In genomic region chr2:155308367-155309009, GRCh38 we compare ENCODE assay signal across 21 cellular contexts.
DNase-seq lines count a peak whose midpoint lies in the region; ATAC-seq, FAIRE-seq and TF ChIP-seq lines count a peak whose summit lies in the region.
"Had no signal": no experiment of that assay in that cellular context is flagged by ENCODE, and none has a peak within 500 bp of the region (broad histone marks: within the 10 kb centered on the region; RNA-seq: fewer than 3 reads in every experiment).

No MANE protein-coding gene starts in this region.

- H2AFZ ChIP-seq in MM.1S (ENCODE audit: low read length), result no peak overlapping the region

- peak; percentile 56 for ATAC-seq in GM19023 (IDR thresholded peaks at IDR 0.05; ENCODE audit: unreplicated experiment)
- ATAC-seq in HG03432 (IDR thresholded peaks at IDR 0.05; ENCODE audit: unreplicated experiment), result peak; percentile 52
- no peak for ATAC-seq in stimulated activated naive CD8-positive, alpha-beta T cell treated with anti-CD3 and anti-CD28 coated beads, Interleukin-15, Interleukin-2, amounts not matched to agents 100 U/mL and 50 U/mL, for 24 hours
- ATAC-seq: effector memory CD8-positive, alpha-beta T cell; left ventricle myocardium superior; mucosa of descending colon had no signal

- TF ChIP-seq CTCF in GM12865 (IDR thresholded peaks at IDR 0.05; ENCODE audit: insufficient read depth, low read depth, low read length, missing control alignments) (no peak), VCaP (conservative IDR thresholded peaks at IDR 0.05) (no peak), MM.1S (IDR thresholded peaks at IDR 0.05; ENCODE audit: low read length) (no peak), kidney (IDR thresholded peaks at IDR 0.05; ENCODE audit: borderline replicate concordance, extremely low read depth, insufficient read depth) (no peak)

- no peak overlapping the region for H3K4me2 ChIP-seq in MM.1S (ENCODE audit: low read depth, low read length)

- intact Hi-C loops in posterior cingulate gyrus (cut with DNase I), result loop anchor here (2.0 to 10.0 kb wide), 2 partner anchors 684 to 874 kb away; no protein-coding TSS in a partner anchor
- intact Hi-C loops in kidney (cut with DNase I), result no loop called here

- H3K9me3 ChIP-seq in MM.1S (replicated peaks; ENCODE audit: insufficient read depth, low read length) (no peaks in the 10 kb centered on the region), kidney (ENCODE audit: control insufficient read depth in 1 of 2, low read length in 2 of 2) (no peaks in the 10 kb centered on the region)
- H3K9me3 ChIP-seq: ascending aorta, mucosa of descending colon, upper lobe of left lung had no signal

- H3K27ac ChIP-seq in VCaP (peak overlapping the region; percentile 49), MM.1S (ENCODE audit: low read length) (no peak overlapping the region), kidney (ENCODE audit: low read depth in 2 of 2, low read length in 2 of 2) (no peak overlapping the region)
- H3K27ac ChIP-seq: ascending aorta, upper lobe of left lung had no signal

- no peaks in the 10 kb centered on the region for H3F3A ChIP-seq in MM.1S (ENCODE audit: insufficient read depth, low read length)

- no peak for FAIRE-seq in kidney (lab: Jason Lieb, UNC)

- H3K27me3 ChIP-seq in MM.1S (replicated peaks; ENCODE audit: insufficient read depth, low read length), result no peaks in the 10 kb centered on the region
- H3K27me3 ChIP-seq: ascending aorta, upper lobe of left lung had no signal

- H3K79me2 ChIP-seq in MM.1S (ENCODE audit: low read length), result no peaks in the 10 kb centered on the region

- no peaks in the 10 kb centered on the region for H4K20me1 ChIP-seq in MM.1S (ENCODE audit: insufficient read depth, low read length)

- H3K4me3 ChIP-seq in GM12865 (ENCODE audit: low read depth, low read length) (no peak overlapping the region), MM.1S (ENCODE audit: low read length) (no peak overlapping the region), kidney (ENCODE audit: low read length in 2 of 2) (no peak overlapping the region)
- H3K4me3 ChIP-seq: ascending aorta, mucosa of descending colon, upper lobe of left lung had no signal

- DNase-seq in GM12865 (ENCODE audit: low read depth), result peak; percentile 9
- no peak for DNase-seq in posterior cingulate gyrus
- no peak for DNase-seq in stimulated activated naive CD8-positive, alpha-beta T cell treated with anti-CD3 and anti-CD28 coated beads, Interleukin-15, Interleukin-2, amounts not matched to agents 100 U/mL and 50 U/mL, for 24 hours
- DNase-seq in MM.1S, result no peak
- DNase-seq in kidney, result no peak
- DNase-seq: activated CD4-positive, alpha-beta memory T cell treated with anti-CD3 and anti-CD28 coated beads for 36 hours; activated naive CD4-positive, alpha-beta T cell treated with anti-CD3 and anti-CD28 coated beads, Interleukin-2, amount 50 U/mL, for 16 hours; activated T-cell treated with anti-CD3 and anti-CD28 coated beads, Interleukin-2, amount 50 U/mL, for 1 hour; effector memory CD8-positive, alpha-beta T cell; EL; left ventricle myocardium superior; mucosa of descending colon; NCI-H1694 treated with DMSO at 0.1 percent for 48 hours; NCI-H345; SHP77; stimulated activated CD4-positive, alpha-beta T cell treated with anti-CD3 and anti-CD28 coated beads, Interleukin-4, amount 100 ng/mL, for 24 hours; upper lobe of left lung had no signal

- no peaks in the 10 kb centered on the region for H3K9me2 ChIP-seq in MM.1S (replicated peaks; ENCODE audit: insufficient read depth, low read length)

- H3K9ac ChIP-seq in MM.1S (ENCODE audit: low read length) (no peak overlapping the region), kidney (ENCODE audit: low read length in 2 of 2) (no peak overlapping the region)

- H3K36me3 ChIP-seq in MM.1S (replicated peaks; ENCODE audit: insufficient read depth, low read length) (no peaks in the 10 kb centered on the region), kidney (ENCODE audit: control insufficient read depth in 1 of 2, insufficient read depth in 2 of 2, low read length in 2 of 2) (no peaks in the 10 kb centered on the region)
- H3K36me3 ChIP-seq: ascending aorta, upper lobe of left lung had no signal

- H3K4me1 ChIP-seq in MM.1S (ENCODE audit: low read length) (no peaks in the 10 kb centered on the region), kidney (ENCODE audit: control insufficient read depth in 1 of 2, insufficient read depth in 1 of 2, low read depth in 1 of 2, low read length in 2 of 2) (no peaks in the 10 kb centered on the region)
- H3K4me1 ChIP-seq: ascending aorta, upper lobe of left lung had no signal
